31 cellular contexts compared by ENCODE assay signal in genomic region chr4:101644516-101644915, GRCh38.
"Had no signal": no experiment of that assay in that cellular context is flagged by ENCODE, and none has a peak within 500 bp of the region (broad histone marks: within the 10 kb centered on the region; RNA-seq: fewer than 3 reads in every experiment).

No MANE protein-coding gene starts in this region.

- ATAC-seq: activated CD8-positive, alpha-beta T cell treated with anti-CD3 and anti-CD28 coated beads for 36 hours; activated naive CD4-positive, alpha-beta T cell treated with anti-CD3 and anti-CD28 coated beads, Interleukin-2, amount 50 U/mL, for 72 hours; activated T-cell treated with anti-CD3 and anti-CD28 coated beads, Interleukin-2, amount 50 U/mL, for 4 hours; activated T-cell treated with anti-CD3 and anti-CD28 coated beads, Interleukin-2, amount 50 U/mL, for 72 hours; activated T-helper 17 cell treated with anti-CD3 and anti-CD28 coated beads, Interleukin-2, amount 50 U/mL, for 72 hours; body of pancreas had no signal

- DNase-seq: activated B cell treated with CpG ODN at 0.5 μM for 24 hours; activated CD4-positive, alpha-beta memory T cell treated with anti-CD3 and anti-CD28 coated beads for 36 hours; activated CD4-positive, alpha-beta T cell treated with anti-CD3 and anti-CD28 coated beads for 4 hours; activated CD4-positive, alpha-beta T cell treated with anti-CD3 and anti-CD28 coated beads, Interleukin-2, amount 10 ng/mL, durations not matched to agents 24 days and 14 days; activated CD4-positive, alpha-beta T cell treated with anti-CD3 and anti-CD28 coated beads, Interleukin-2, amount 50 U/mL, for 1 hour; activated CD4-positive, alpha-beta T cell treated with anti-CD3 and anti-CD28 coated beads, Interleukin-2, amount 50 U/mL, for 4 hours; activated CD4-positive, CD25-positive, alpha-beta regulatory T cell treated with anti-CD3 and anti-CD28 coated beads, Interleukin-2, amount 50 U/mL, for 72 hours; activated CD8-positive, alpha-beta memory T cell treated with anti-CD3 and anti-CD28 coated beads, Interleukin-2, amount 50 U/mL, for 4 hours; activated CD8-positive, alpha-beta T cell treated with anti-CD3 and anti-CD28 coated beads for 36 hours; activated effector memory CD4-positive, alpha-beta T cell treated with anti-CD3 and anti-CD28 coated beads, Interleukin-2, amount 50 U/mL, for 16 hours; activated gamma-delta T cell treated with Interleukin-2 at 50 U/mL for 16 hours; activated naive CD4-positive, alpha-beta T cell; activated naive CD4-positive, alpha-beta T cell treated with anti-CD3 and anti-CD28 coated beads for 36 hours; activated naive CD4-positive, alpha-beta T cell treated with anti-CD3 and anti-CD28 coated beads, Interleukin-2, amount 50 U/mL, for 16 hours; activated naive CD8-positive, alpha-beta T cell treated with anti-CD3 and anti-CD28 coated beads for 36 hours; activated T-cell treated with anti-CD3 and anti-CD28 coated beads for 4 hours; activated T-cell treated with anti-CD3 and anti-CD28 coated beads, Interleukin-2, amount 50 U/mL, for 1 hour; activated T-cell treated with anti-CD3 and anti-CD28 coated beads, Interleukin-2, amount 50 U/mL, for 4 hours; activated T-cell treated with anti-CD3 and anti-CD28 coated beads, Interleukin-2, amount 50 U/mL, for 72 hours; adrenal gland; amniotic stem cell; aorta; body of pancreas; brain microvascular endothelial cell; central memory CD4-positive, alpha-beta T cell; cerebellar nuclear complex; colonic mucosa; T-helper 2 cell; T-helper 9 cell had no signal
